In genomic region chr16:85463228-85463611, GRCh38 we compare ENCODE assay signal across 11 cellular contexts.
A peak's percentile ranks its signal among the peaks of the same experiment; 100 is the strongest.
DNase-seq lines count a peak whose midpoint lies in the region; ATAC-seq and TF ChIP-seq lines count a peak whose summit lies in the region.
"Had no signal": no experiment of that assay in that cellular context is flagged by ENCODE, and none has a peak within 500 bp of the region (broad histone marks: within the 10 kb centered on the region; RNA-seq: fewer than 3 reads in every experiment).

No MANE protein-coding gene starts in this region.

- H3K36me3 ChIP-seq in ascending aorta, result no peaks in the 10 kb centered on the region
- no peaks in the 10 kb centered on the region for H3K36me3 ChIP-seq in neuron (ENCODE audit: insufficient read depth, low read length)
- H3K36me3 ChIP-seq in gastroesophageal sphincter, result no peaks in the 10 kb centered on the region
- H3K36me3 ChIP-seq: adrenal gland had no signal

- no peak for TF ChIP-seq EP300 in gastroesophageal sphincter (IDR thresholded peaks at IDR 0.05)

- H3K9me3 ChIP-seq in ascending aorta (no peaks in the 10 kb centered on the region), neuron (ENCODE audit: low read length) (no peaks in the 10 kb centered on the region), gastroesophageal sphincter (no peaks in the 10 kb centered on the region)
- H3K9me3 ChIP-seq: adrenal gland had no signal

- no peak overlapping the region for H2AFZ ChIP-seq in neuron (ENCODE audit: low read depth, low read length)

- DNase-seq in natural killer cell, result no peak
- DNase-seq in natural killer cell treated with Interleukin-12 subunit alpha and Interleukin-12 subunit beta and Interleukin-15 and Interleukin-18, amount 100 ng/mL, for 72 hours (ENCODE audit: low spot score), result no peak
- DNase-seq in ascending aorta (ENCODE audit: low spot score in 2 of 2), result no peak
- no peak for DNase-seq in CD14-positive monocyte (ENCODE audit: low spot score)
- no peak for DNase-seq in posterior vena cava (ENCODE audit: low spot score)
- DNase-seq: activated CD4-positive, alpha-beta T cell treated with anti-CD3 and anti-CD28 coated beads, Interleukin-2, amount 50 U/mL, for 48 hours; NCI-H1092 had no signal

- no peak for TF ChIP-seq CTCF in natural killer cell (IDR thresholded peaks at IDR 0.05)
- no peak for TF ChIP-seq CTCF in ascending aorta (IDR thresholded peaks at IDR 0.05)
- no peak for TF ChIP-seq CTCF in CD14-positive monocyte (IDR thresholded peaks at IDR 0.05)
- TF ChIP-seq CTCF in gastroesophageal sphincter (IDR thresholded peaks at IDR 0.05), result no peak

- peaks cover 10 to 23% of the 10 kb centered on the region in 2 donors for H3K4me1 ChIP-seq in ascending aorta
- H3K4me1 ChIP-seq in neuron (ENCODE audit: insufficient read depth, low read length), result peaks cover 54% of the 10 kb centered on the region
- peaks cover 0 to 69% (median 39%) of the 10 kb centered on the region in 3 donors for H3K4me1 ChIP-seq in gastroesophageal sphincter

- WGBS in gastroesophageal sphincter (ENCODE audit: low coverage in 1 of 2), 2 donors, result no CpG with 5 or more reads among the region's 17 CpGs

- H3K27me3 ChIP-seq in ascending aorta (no peaks in the 10 kb centered on the region), neuron (ENCODE audit: insufficient read depth, low read length) (peaks cover 7% of the 10 kb centered on the region), gastroesophageal sphincter (peaks cover 5% of the 10 kb centered on the region)
- H3K27me3 ChIP-seq: adrenal gland had no signal

- H3K27ac Mint-ChIP-seq in natural killer cell (no peak overlapping the region), CD14-positive monocyte (no peak overlapping the region)
- H3K27ac Mint-ChIP-seq in natural killer cell treated with Interleukin-12 subunit alpha and Interleukin-12 subunit beta and Interleukin-15 and Interleukin-18, amount 100 ng/mL, for 72 hours, result no peak overlapping the region

- ATAC-seq in natural killer cell, result peak in 1 of 3 donors; percentile 14
- no peak for ATAC-seq in natural killer cell treated with Interleukin-12 subunit alpha and Interleukin-12 subunit beta and Interleukin-15 and Interleukin-18, amount 100 ng/mL, for 72 hours
- no peak for ATAC-seq in gastroesophageal sphincter
- no peak for ATAC-seq in HG03095 (IDR thresholded peaks at IDR 0.05; ENCODE audit: unreplicated experiment)

- intact Hi-C loops in natural killer cell (cut with micrococcal nuclease), result no loop called here
- intact Hi-C loops in ascending aorta (cut with DNase I), result loop anchor here (5.0 kb wide), 1 partner anchor 59 kb away; no protein-coding TSS in a partner anchor
- intact Hi-C loops in CD14-positive monocyte (cut with micrococcal nuclease), result no loop called here
- intact Hi-C loops in posterior vena cava (cut with DNase I), result no loop called here

- no peak for TF ChIP-seq POLR2A in gastroesophageal sphincter (IDR thresholded peaks at IDR 0.05)

- peak overlapping the region; percentile 51 to 55 for H3K4me3 ChIP-seq in ascending aorta
- peak overlapping the region; percentile 6 for H3K4me3 ChIP-seq in neuron (ENCODE audit: low read length)
- peak overlapping the region in 1 of 2 donors; percentile 52 for H3K4me3 ChIP-seq in gastroesophageal sphincter

- H3K36me3 Mint-ChIP-seq in natural killer cell (no peaks in the 10 kb centered on the region), CD14-positive monocyte (peaks cover 0 to 2% of the 10 kb centered on the region in 2 donors)
- H3K36me3 Mint-ChIP-seq in natural killer cell treated with Interleukin-12 subunit alpha and Interleukin-12 subunit beta and Interleukin-15 and Interleukin-18, amount 100 ng/mL, for 72 hours, result no peaks in the 10 kb centered on the region

- no peak overlapping the region for H3K27ac ChIP-seq in ascending aorta
- no peak overlapping the region for H3K27ac ChIP-seq in gastroesophageal sphincter

- H3K4me3 Mint-ChIP-seq in natural killer cell (peak overlapping the region; percentile 53), CD14-positive monocyte (peak overlapping the region in 1 of 2 donors; percentile 67)
- no peak overlapping the region for H3K4me3 Mint-ChIP-seq in natural killer cell treated with Interleukin-12 subunit alpha and Interleukin-12 subunit beta and Interleukin-15 and Interleukin-18, amount 100 ng/mL, for 72 hours

- peaks cover 5 to 8% of the 10 kb centered on the region in 2 donors for H3K4me1 Mint-ChIP-seq in natural killer cell
- H3K4me1 Mint-ChIP-seq in natural killer cell treated with Interleukin-12 subunit alpha and Interleukin-12 subunit beta and Interleukin-15 and Interleukin-18, amount 100 ng/mL, for 72 hours (ENCODE audit: low read depth in 2 of 2), result peaks cover 5% of the 10 kb centered on the region in 2 donors
- peaks cover 9% of the 10 kb centered on the region for H3K4me1 Mint-ChIP-seq in CD14-positive monocyte

- peaks cover 28 to 36% of the 10 kb centered on the region in 2 donors for H3K27me3 Mint-ChIP-seq in natural killer cell (ENCODE audit: low read depth in 2 of 2)
- peaks cover 19 to 22% of the 10 kb centered on the region in 2 donors for H3K27me3 Mint-ChIP-seq in natural killer cell treated with Interleukin-12 subunit alpha and Interleukin-12 subunit beta and Interleukin-15 and Interleukin-18, amount 100 ng/mL, for 72 hours
- peaks cover 40 to 58% (median 50%) of the 10 kb centered on the region in 3 donors for H3K27me3 Mint-ChIP-seq in CD14-positive monocyte (ENCODE audit: low read depth in 3 of 3)

- H3K9me3 Mint-ChIP-seq in natural killer cell (no peaks in the 10 kb centered on the region), CD14-positive monocyte (peaks cover 0 to 10% (median 2%) of the 10 kb centered on the region in 7 donors)
- H3K9me3 Mint-ChIP-seq in natural killer cell treated with Interleukin-12 subunit alpha and Interleukin-12 subunit beta and Interleukin-15 and Interleukin-18, amount 100 ng/mL, for 72 hours, result no peaks in the 10 kb centered on the region
